In the genomic region with DNA sequence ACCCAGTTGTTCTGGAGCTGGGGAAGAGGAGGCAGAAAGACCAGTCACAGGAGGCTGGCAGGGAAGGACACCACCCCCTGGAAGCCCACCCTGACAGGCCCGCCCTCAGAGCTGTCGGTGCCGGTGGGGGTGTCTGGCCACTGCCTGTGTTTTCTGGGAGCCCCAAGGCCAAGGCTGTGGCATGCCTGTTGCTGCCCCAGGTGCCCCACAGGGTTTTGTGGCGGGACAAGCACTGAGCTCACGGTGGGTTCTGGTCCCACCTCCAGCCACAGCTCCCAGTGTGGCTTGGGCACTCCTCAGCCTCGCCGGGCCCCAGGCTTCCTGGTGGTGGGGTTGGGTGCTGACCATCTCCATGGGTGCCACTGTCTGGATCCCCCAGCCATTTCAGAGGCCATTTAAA, we compare ENCODE assay signal across 19 cellular contexts. TPM values are rescaled to one million over a fixed set of nuclear protein-coding genes. Genes with fewer than 3 reads are reported as not detected.
DNase-seq lines count a peak whose midpoint lies in the region; ATAC-seq, FAIRE-seq and TF ChIP-seq lines count a peak whose summit lies in the region.
"Had no signal": no experiment of that assay in that cellular context is flagged by ENCODE, and none has a peak within 500 bp of the region (broad histone marks: within the 10 kb centered on the region; RNA-seq: fewer than 3 reads in every experiment).

No MANE protein-coding gene starts in this region.

- no peak for FAIRE-seq in HepG2 (lab: Jason Lieb, UNC)
- no peak for FAIRE-seq in H1 (lab: Jason Lieb, UNC)
- FAIRE-seq: D721Med, G401.6, GM12891, H54 had no signal

- H3K9me3 ChIP-seq in HepG2 (ENCODE audit: low read length) (no peaks in the 10 kb centered on the region), right lobe of liver (no peaks in the 10 kb centered on the region), H1 (ENCODE audit: insufficient read depth in 2 of 2, low read depth in 1 of 2, low read length in 1 of 2) (no peaks in the 10 kb centered on the region), BE2C (no peaks in the 10 kb centered on the region)

- no peaks in the 10 kb centered on the region for H3K27me3 Mint-ChIP-seq in neural crest cell (ENCODE audit: low read depth)
- H3K27me3 Mint-ChIP-seq: B cell; CD4-positive, alpha-beta memory T cell had no signal

- no peak overlapping the region for H3K4ac ChIP-seq in H1 (replicated peaks; ENCODE audit: insufficient read length, low read depth, low read length)

- TF ChIP-seq POLR2A in HepG2 (IDR thresholded peaks at IDR 0.05; ENCODE audit: insufficient read depth in 1 of 2, low read depth in 2 of 2, low read length in 2 of 2) (no peak), right lobe of liver (IDR thresholded peaks at IDR 0.05) (no peak), H1 (IDR thresholded peaks at IDR 0.05; ENCODE audit: control extremely low read depth in 1 of 2, low read depth in 2 of 2, low read length in 2 of 2) (no peak)

- no peak for TF ChIP-seq CTCF in HepG2 (CRISPR knock-in tag; IDR thresholded peaks at IDR 0.05)
- no peak for TF ChIP-seq CTCF in right lobe of liver (IDR thresholded peaks at IDR 0.05)
- no peak for TF ChIP-seq CTCF in H1 (IDR thresholded peaks at IDR 0.05; ENCODE audit: control extremely low read depth in 1 of 3, insufficient read depth in 1 of 3, low read depth in 1 of 3, low read length in 3 of 3)
- no peak for TF ChIP-seq CTCF in neural crest cell (conservative IDR thresholded peaks at IDR 0.05)
- TF ChIP-seq CTCF in BE2C (IDR thresholded peaks at IDR 0.05; ENCODE audit: low read depth, low read length): no peak

- no peaks in the 10 kb centered on the region for H3K36me3 Mint-ChIP-seq in neural crest cell (ENCODE audit: low read depth)

- TF ChIP-seq RAD21 in HepG2 (CRISPR knock-in tag; IDR thresholded peaks at IDR 0.05) (no peak), H1 (IDR thresholded peaks at IDR 0.05 in 1 of 2, conservative IDR thresholded peaks at IDR 0.05 in 1 of 2; ENCODE audit: low read depth in 2 of 2, low read length in 2 of 2) (no peak)

- 86% methylated on average over 2 of the region's 7 CpGs for WGBS in HepG2 (ENCODE audit: low lambda C conversion rate)
- no CpG with 5 or more reads among the region's 7 CpGs for WGBS in right lobe of liver (ENCODE audit: insufficient coverage, low coverage, low lambda C conversion rate, missing lambda C conversion rate)
- WGBS in H1 (ENCODE audit: extremely low coverage in 1 of 2, insufficient coverage in 1 of 2, insufficient read length in 1 of 2, insufficient replicate concordance in 2 of 2, low coverage in 1 of 2, low lambda C conversion rate in 2 of 2, missing lambda C conversion rate in 1 of 2), 2 experiments: 87% methylated on average over 4 of the region's 7 CpGs; no CpG with 5 or more reads in 1 of the 2 experiments

- no peak overlapping the region for H2BK120ac ChIP-seq in H1 (replicated peaks; ENCODE audit: low read depth, low read length)

- ATAC-seq in HepG2: no peak
- ATAC-seq in right lobe of liver: no peak
- no peak for ATAC-seq in HG02885 (IDR thresholded peaks at IDR 0.05; ENCODE audit: poor library complexity, unreplicated experiment)
- ATAC-seq in GM21381 (IDR thresholded peaks at IDR 0.05; ENCODE audit: unreplicated experiment): no peak
- ATAC-seq: HCT116 had no signal

- H3K27me3 ChIP-seq in HepG2 (ENCODE audit: control insufficient read depth in 1 of 2, insufficient read depth in 2 of 2, low read length in 2 of 2): no peaks in the 10 kb centered on the region
- H3K27me3 ChIP-seq in right lobe of liver: no peaks in the 10 kb centered on the region
- no peaks in the 10 kb centered on the region for H3K27me3 ChIP-seq in H1 (replicated peaks in 1 of 4; ENCODE audit: control insufficient read depth in 3 of 4, extremely low read depth in 1 of 4, insufficient read depth in 3 of 4, low read length in 3 of 4)
- no peaks in the 10 kb centered on the region for H3K27me3 ChIP-seq in BE2C

- H3K27ac ChIP-seq in HepG2 (ENCODE audit: extremely low read length, insufficient read depth, low read length) (no peak overlapping the region), right lobe of liver (no peak overlapping the region), H1 (ENCODE audit: low read depth, low read length) (no peak overlapping the region)
- H3K27ac ChIP-seq: HL-60 had no signal

- H3K79me1 ChIP-seq in H1 (ENCODE audit: low read depth, low read length): no peaks in the 10 kb centered on the region

- no peak overlapping the region for H3K23ac ChIP-seq in H1 (ENCODE audit: insufficient read length)

- no peaks in the 10 kb centered on the region for H3K9me3 Mint-ChIP-seq in neural crest cell
- H3K9me3 Mint-ChIP-seq: CD4-positive, alpha-beta memory T cell had no signal

- peaks cover 5% of the 10 kb centered on the region for H3K4me1 Mint-ChIP-seq in neural crest cell
- H3K4me1 Mint-ChIP-seq: B cell; CD4-positive, alpha-beta memory T cell had no signal

- TF ChIP-seq EP300 in HepG2 (IDR thresholded peaks at IDR 0.05; ENCODE audit: low read depth in 2 of 2, low read length in 2 of 2) (no peak), HepG2 (CRISPR knock-in tag; IDR thresholded peaks at IDR 0.05; ENCODE audit: borderline replicate concordance) (no peak), H1 (IDR thresholded peaks at IDR 0.05; ENCODE audit: borderline replicate concordance in 1 of 2, low read depth in 2 of 2, low read length in 2 of 2) (no peak)

- H2BK20ac ChIP-seq in H1 (ENCODE audit: low read length): no peak overlapping the region

- H4K8ac ChIP-seq in H1 (ENCODE audit: extremely low read depth, insufficient read depth, low read length): peak overlapping the region; percentile 68; the same call in 1 of the 2 replicates

- H3K4me1 ChIP-seq in HepG2 (ENCODE audit: insufficient read depth, low read length) (peaks cover 43% of the 10 kb centered on the region), right lobe of liver (no peaks in the 10 kb centered on the region), H1 (replicated peaks in 1 of 4; ENCODE audit: control insufficient read depth in 3 of 4, insufficient read depth in 4 of 4, low read length in 3 of 4) (no peaks in the 10 kb centered on the region), BE2C (peaks cover 31% of the 10 kb centered on the region)

- H3K9ac ChIP-seq in HepG2 (ENCODE audit: insufficient read depth, low read depth, low read length) (no peak overlapping the region), H1 (replicated peaks in 1 of 4; ENCODE audit: extremely low read depth in 1 of 4, low read depth in 3 of 4, low read length in 3 of 4) (no peak overlapping the region)

- H2BK12ac ChIP-seq in H1 (ENCODE audit: low read depth, low read length): no peak overlapping the region

- H3K36me3 ChIP-seq in HepG2 (replicated peaks in 1 of 2; ENCODE audit: control insufficient read depth in 1 of 2, insufficient read depth in 2 of 2, low read length in 2 of 2) (peaks cover 9% of the 10 kb centered on the region in 2 experiments; a peak in 3 of 5 replicates), right lobe of liver (no peaks in the 10 kb centered on the region), H1 (ENCODE audit: control insufficient read depth in 2 of 4, insufficient read depth in 4 of 4, low read length in 3 of 4) (no peaks in the 10 kb centered on the region), BE2C (no peaks in the 10 kb centered on the region)

- BruUV-seq in HepG2 (replicated peaks; lab: Mats Ljungman, UMichigan): no TSS peak

- CTCF ChIA-PET in HepG2 (lab: Yijun Ruan, JAX; ENCODE audit: low intra/inter-chr PET ratio, low total read pairs) (no interaction called here), H1 (lab: Charles Lee; ENCODE audit: partially characterized antibody) (interaction anchor here (0.6 to 1.3 kb wide), 3 partner anchors 25 to 51 kb away, joined by 3 read pairs; no protein-coding TSS in a partner anchor)

- no peak overlapping the region for H3K14ac ChIP-seq in H1 (ENCODE audit: insufficient read length)

- POLR2A ChIA-PET in HepG2 (lab: Yijun Ruan, JAX): interaction anchor here (8.4 kb wide), 1 partner anchor 20 kb away, joined by 370 read pairs; no protein-coding TSS in a partner anchor
- POLR2A ChIA-PET in H1 (lab: Charles Lee; ENCODE audit: partially characterized antibody): no interaction called here

- H4K20me1 ChIP-seq in HepG2 (ENCODE audit: insufficient read depth, low read length) (no peaks in the 10 kb centered on the region), H1 (replicated peaks in 1 of 2; ENCODE audit: control insufficient read depth in 1 of 2, insufficient read depth in 2 of 2, low read length in 2 of 2) (peaks cover 0 to 2% of the 10 kb centered on the region in 2 experiments)

- H3K79me2 ChIP-seq in HepG2 (ENCODE audit: insufficient read depth, low read length): no peaks in the 10 kb centered on the region
- no peaks in the 10 kb centered on the region for H3K79me2 ChIP-seq in H1 (ENCODE audit: control insufficient read depth in 1 of 2, insufficient read depth in 2 of 2, low read length in 2 of 2)

- no peak overlapping the region for H2AK5ac ChIP-seq in H1 (ENCODE audit: low read depth, low read length)

- H2AFZ ChIP-seq in HepG2 (ENCODE audit: low read length): no peak overlapping the region
- no peak overlapping the region for H2AFZ ChIP-seq in H1 (ENCODE audit: low read length)

- H3K4me2 ChIP-seq in HepG2 (ENCODE audit: low read depth, low read length) (no peak overlapping the region), H1 (ENCODE audit: insufficient read depth in 1 of 2, low read depth in 2 of 2, low read length in 2 of 2) (no peak overlapping the region)

- no peak overlapping the region for H3K56ac ChIP-seq in H1 (replicated peaks; ENCODE audit: insufficient read length, low read depth, low read length)

- H4K91ac ChIP-seq in H1 (replicated peaks; ENCODE audit: insufficient read length, low read length): no peak overlapping the region

- in situ Hi-C loops in HepG2 (cut with HindIII; ENCODE audit: extremely low pct_ligation_motif_present, low pct_unique_long_range_greater_than_20kb): no loop called here

- no peak overlapping the region for H4K5ac ChIP-seq in H1 (ENCODE audit: insufficient read length, low read depth, low read length)

- no peak overlapping the region for H2BK15ac ChIP-seq in H1 (ENCODE audit: low read length)

- H3K23me2 ChIP-seq in H1 (ENCODE audit: low read depth, low read length): no peaks in the 10 kb centered on the region

- H3K18ac ChIP-seq in H1 (ENCODE audit: extremely low read depth, low read length): no peak overlapping the region

- H2BK5ac ChIP-seq in H1 (ENCODE audit: low read depth, low read length): no peak overlapping the region

- DNase-seq in HepG2 (ENCODE audit: low spot score): no peak
- no peak for DNase-seq in right lobe of liver
- no peak for DNase-seq in H1 (ENCODE audit: low read depth in 1 of 2, low spot score in 2 of 2)
- no peak for DNase-seq in neural crest cell (ENCODE audit: low read depth, low spot score)
- DNase-seq in BE2C: no peak
- no peak for DNase-seq in NCI-H524 (lab: John Stamatoyannopoulos, UW)
- DNase-seq: 8988T; ACHN; CD4-positive, alpha-beta memory T cell; EL had no signal

- no peak overlapping the region for H3K4me3 ChIP-seq in HepG2 (replicated peaks in 1 of 3; ENCODE audit: insufficient read depth in 1 of 3, low read depth in 2 of 3, low read length in 3 of 3)
- H3K4me3 ChIP-seq in right lobe of liver: no peak overlapping the region
- no peak overlapping the region for H3K4me3 ChIP-seq in H1 (ENCODE audit: extremely low read depth in 1 of 4, insufficient read depth in 2 of 4, low read depth in 3 of 4, low read length in 4 of 4)
- no peak overlapping the region for H3K4me3 ChIP-seq in BE2C (ENCODE audit: low read depth, low read length)

- intact Hi-C loops in HepG2 (cut with micrococcal nuclease; ENCODE audit: unreplicated experiment): no loop called here
- intact Hi-C loops in right lobe of liver (cut with DNase I): no loop called here

- H3K27ac Mint-ChIP-seq in neural crest cell (ENCODE audit: unreplicated experiment): peak overlapping the region; percentile 35
- H3K27ac Mint-ChIP-seq: B cell; CD4-positive, alpha-beta memory T cell had no signal

- no peak overlapping the region for H3K4me3 Mint-ChIP-seq in neural crest cell
- H3K4me3 Mint-ChIP-seq: B cell had no signal

RNA-seq across cellular contexts. Expression of gene ZFPM1, which starts 58.0 kb away (rescaled TPM):
- total RNA-seq in HepG2 (2016; rRNA removed; fragmentation: Illumina TruSeq; extraction: Trizol): 3.4 and 3.8 TPM in 2 replicates
- 0.81 and 2.1 TPM in 2 replicates for total RNA-seq in HepG2 (2016; cell fraction: cytosol; rRNA removed; fragmentation: Illumina TruSeq; extraction: Trizol; ENCODE audit: low read depth)
- 3.4 and 3.9 TPM in 2 replicates for total RNA-seq in HepG2 (2016; cell fraction: insoluble cytoplasmic fraction; rRNA removed; fragmentation: Illumina TruSeq; extraction: Trizol)
- total RNA-seq in HepG2 (2016; cell fraction: membrane; rRNA removed; fragmentation: Illumina TruSeq; extraction: Trizol): 3.4 and 4.3 TPM in 2 replicates
- total RNA-seq in HepG2 (2016; cell fraction: nucleus; rRNA removed; fragmentation: Illumina TruSeq; extraction: Trizol): 3.4 and 6.6 TPM in 2 replicates
- polyA plus RNA-seq in HepG2 (2011; rRNA removed): 1.3 and 1.7 TPM in 2 replicates
- polyA plus RNA-seq in HepG2 (2011; cell fraction: cytosol; rRNA removed): 0.79 and 1.3 TPM in 2 replicates
- 7.1 and 7.6 TPM in 2 replicates for polyA plus RNA-seq in HepG2 (2011; cell fraction: nucleus; rRNA removed)
- 7.2 and 7.6 TPM in 2 replicates for polyA plus RNA-seq in HepG2 (2012)
- 1.2 TPM in 2 replicates for polyA plus RNA-seq in HepG2 (2016; cell fraction: cytosol; fragmentation: Illumina TruSeq; extraction: Trizol; ENCODE audit: low read depth)
- polyA plus RNA-seq in HepG2 (2016; cell fraction: insoluble cytoplasmic fraction; fragmentation: Illumina TruSeq; extraction: Trizol; ENCODE audit: low read depth): 3.7 and 8.7 TPM in 2 replicates
- 2.7 and 4.8 TPM in 2 replicates for polyA plus RNA-seq in HepG2 (2016; cell fraction: membrane; fragmentation: Illumina TruSeq; extraction: Trizol; ENCODE audit: low read depth)
- 14.0 and 14.3 TPM in 2 replicates for polyA plus RNA-seq in HepG2 (2016; cell fraction: nucleus; fragmentation: Illumina TruSeq; extraction: Trizol; ENCODE audit: insufficient read depth, low read depth)
- polyA minus RNA-seq in HepG2 (2011; rRNA and poly(A)+ RNA removed; ENCODE audit: low replicate concordance): 0.98 and 4.2 TPM in 2 replicates
- 2.7 and 6.6 TPM in 2 replicates for polyA minus RNA-seq in HepG2 (2011; cell fraction: cytosol; rRNA and poly(A)+ RNA removed)
- 5.0 and 7.5 TPM in 2 replicates for polyA minus RNA-seq in HepG2 (2011; cell fraction: nucleus; rRNA and poly(A)+ RNA removed)
- total RNA-seq in right lobe of liver: 10 to 100 TPM in 2 of 6 experiments, 1 to 10 TPM in 4; 3.8 to 15.5 (median 8.3) TPM
- total RNA-seq in H1 (2021; fragmentation: NEBNext Ultra II Directional; extraction: Animal tissue kit (Norgen Biotek cat#: 25700)): 3.4 and 4.8 TPM in 2 replicates
- 0.74 and 1.4 TPM in 2 replicates for polyA plus RNA-seq in H1 (2011; rRNA removed)
- polyA plus RNA-seq in H1 (2011; cell fraction: cytosol; rRNA removed): 1.1 TPM
- 3.6 TPM for polyA plus RNA-seq in H1 (2011; cell fraction: nucleus; rRNA removed)
- polyA plus RNA-seq in H1 (2012, experiment 1 of 2): 1.5 to 3.3 TPM (median 1.9 TPM) in 4 replicates
- 1.00 TPM for polyA plus RNA-seq in H1 (2012, experiment 2 of 2)
- 3.1 TPM for polyA plus RNA-seq in H1 (2013, experiment 1 of 2)
- 2.9 TPM for polyA plus RNA-seq in H1 (2013, experiment 2 of 2)
- polyA minus RNA-seq in H1 (2011; rRNA and poly(A)+ RNA removed): 0.29 and 0.57 TPM in 2 replicates
- polyA minus RNA-seq in H1 (2011; cell fraction: cytosol; rRNA and poly(A)+ RNA removed): 2.8 TPM
- 3.3 TPM for polyA minus RNA-seq in H1 (2011; cell fraction: nucleus; rRNA and poly(A)+ RNA removed)
- 11.1 and 11.2 TPM in 2 replicates for total RNA-seq in neural crest cell
- polyA plus RNA-seq in BE2C (2012; ENCODE audit: insufficient read depth, insufficient read length, low read depth): 3.9 TPM

RNA-seq across cellular contexts. Expression of gene ZC3H18, which starts 59.1 kb away (rescaled TPM):
- 19.7 and 27.4 TPM in 2 replicates for total RNA-seq in HepG2 (2016; rRNA removed; fragmentation: Illumina TruSeq; extraction: Trizol)
- 19.4 and 24.7 TPM in 2 replicates for total RNA-seq in HepG2 (2016; cell fraction: cytosol; rRNA removed; fragmentation: Illumina TruSeq; extraction: Trizol; ENCODE audit: low read depth)
- 14.3 and 27.1 TPM in 2 replicates for total RNA-seq in HepG2 (2016; cell fraction: insoluble cytoplasmic fraction; rRNA removed; fragmentation: Illumina TruSeq; extraction: Trizol)
- total RNA-seq in HepG2 (2016; cell fraction: membrane; rRNA removed; fragmentation: Illumina TruSeq; extraction: Trizol): 13.2 and 13.7 TPM in 2 replicates
- total RNA-seq in HepG2 (2016; cell fraction: nucleus; rRNA removed; fragmentation: Illumina TruSeq; extraction: Trizol): 23.0 and 25.0 TPM in 2 replicates
- polyA plus RNA-seq in HepG2 (2011; rRNA removed): 11.2 and 12.7 TPM in 2 replicates
- polyA plus RNA-seq in HepG2 (2011; cell fraction: cytosol; rRNA removed): 5.1 and 6.6 TPM in 2 replicates
- polyA plus RNA-seq in HepG2 (2011; cell fraction: nucleus; rRNA removed): 52.8 and 62.1 TPM in 2 replicates
- polyA plus RNA-seq in HepG2 (2012): 25.6 and 26.4 TPM in 2 replicates
- 2.5 and 2.8 TPM in 2 replicates for polyA plus RNA-seq in HepG2 (2016; cell fraction: cytosol; fragmentation: Illumina TruSeq; extraction: Trizol; ENCODE audit: low read depth)
- 25.5 and 39.1 TPM in 2 replicates for polyA plus RNA-seq in HepG2 (2016; cell fraction: insoluble cytoplasmic fraction; fragmentation: Illumina TruSeq; extraction: Trizol; ENCODE audit: low read depth)
- polyA plus RNA-seq in HepG2 (2016; cell fraction: membrane; fragmentation: Illumina TruSeq; extraction: Trizol; ENCODE audit: low read depth): 6.0 and 7.1 TPM in 2 replicates
- polyA plus RNA-seq in HepG2 (2016; cell fraction: nucleus; fragmentation: Illumina TruSeq; extraction: Trizol; ENCODE audit: insufficient read depth, low read depth): 81.5 and 103 TPM in 2 replicates
- 8.7 and 11.6 TPM in 2 replicates for polyA minus RNA-seq in HepG2 (2011; rRNA and poly(A)+ RNA removed; ENCODE audit: low replicate concordance)
- polyA minus RNA-seq in HepG2 (2011; cell fraction: cytosol; rRNA and poly(A)+ RNA removed): 9.7 and 11.0 TPM in 2 replicates
- 21.3 and 25.5 TPM in 2 replicates for polyA minus RNA-seq in HepG2 (2011; cell fraction: nucleus; rRNA and poly(A)+ RNA removed)
- total RNA-seq in right lobe of liver: 10 to 100 TPM in 5 of 6 experiments, 1 to 10 TPM in 1; 8.7 to 22.8 (median 16.4) TPM
- 70.3 and 73.2 TPM in 2 replicates for total RNA-seq in H1 (2021; fragmentation: NEBNext Ultra II Directional; extraction: Animal tissue kit (Norgen Biotek cat#: 25700))
- 12.1 and 19.2 TPM in 2 replicates for polyA plus RNA-seq in H1 (2011; rRNA removed)
- 17.0 TPM for polyA plus RNA-seq in H1 (2011; cell fraction: cytosol; rRNA removed)
- 42.7 TPM for polyA plus RNA-seq in H1 (2011; cell fraction: nucleus; rRNA removed)
- polyA plus RNA-seq in H1 (2012, experiment 1 of 2): 44.2 to 48.4 TPM (median 46.4 TPM) in 4 replicates
- 35.2 TPM for polyA plus RNA-seq in H1 (2012, experiment 2 of 2)
- polyA plus RNA-seq in H1 (2013, experiment 1 of 2): 47.2 TPM
- polyA plus RNA-seq in H1 (2013, experiment 2 of 2): 44.5 TPM
- 6.4 and 11.1 TPM in 2 replicates for polyA minus RNA-seq in H1 (2011; rRNA and poly(A)+ RNA removed)
- 19.7 TPM for polyA minus RNA-seq in H1 (2011; cell fraction: cytosol; rRNA and poly(A)+ RNA removed)
- 18.5 TPM for polyA minus RNA-seq in H1 (2011; cell fraction: nucleus; rRNA and poly(A)+ RNA removed)
- total RNA-seq in neural crest cell: 88.5 and 90.4 TPM in 2 replicates
- polyA plus RNA-seq in BE2C (2012; ENCODE audit: insufficient read depth, insufficient read length, low read depth): 108 TPM
